Comparison of ENCODE assay signal across 12 cellular contexts in genomic region chr19:49712397-49712859, GRCh38. TPM values are rescaled to one million over a fixed set of nuclear protein-coding genes. Genes with fewer than 3 reads are reported as not detected.
DNase-seq lines count a peak whose midpoint lies in the region; ATAC-seq, FAIRE-seq and TF ChIP-seq lines count a peak whose summit lies in the region.
"Had no signal": no experiment of that assay in that cellular context is flagged by ENCODE, and none has a peak within 500 bp of the region (broad histone marks: within the 10 kb centered on the region; RNA-seq: fewer than 3 reads in every experiment).

No MANE protein-coding gene starts in this region.

- no peaks in the 10 kb centered on the region for H3K4me1 Mint-ChIP-seq in astrocyte (ENCODE audit: low read depth, unreplicated experiment)

- no peak overlapping the region for H3K4me3 Mint-ChIP-seq in astrocyte (ENCODE audit: unreplicated experiment)

- no peak overlapping the region for H3K4me3 ChIP-seq in Karpas-422 (ENCODE audit: low read length)
- no peak overlapping the region for H3K4me3 ChIP-seq in astrocyte (ENCODE audit: insufficient read depth, low read depth, low read length)
- no peak overlapping the region for H3K4me3 ChIP-seq in mesendoderm (ENCODE audit: low read length)
- H3K4me3 ChIP-seq: GM12878 had no signal

- no peaks in the 10 kb centered on the region for H3K27me3 Mint-ChIP-seq in astrocyte (ENCODE audit: low read depth, unreplicated experiment)

- no peak overlapping the region for H2BK120ac ChIP-seq in mesendoderm (ENCODE audit: low read depth, low read length)

- no peak overlapping the region for H3K4ac ChIP-seq in mesendoderm (ENCODE audit: low read depth, low read length)

- no peak for ATAC-seq in GM18498 (IDR thresholded peaks at IDR 0.05; ENCODE audit: unreplicated experiment)
- ATAC-seq in HG02870 (IDR thresholded peaks at IDR 0.05; ENCODE audit: unreplicated experiment), result no peak
- ATAC-seq: GM12878 had no signal

- H2AK5ac ChIP-seq in mesendoderm (ENCODE audit: low read length), result no peak overlapping the region

- H3K18ac ChIP-seq in mesendoderm (ENCODE audit: low read length), result no peak overlapping the region

- DNase-seq in DMS114 treated with DMSO at 0.1 percent for 48 hours (lab: John Stamatoyannopoulos, UW; ENCODE audit: unreplicated experiment) (peak; percentile 65), Karpas-422 (peak; percentile 90), astrocyte (ENCODE audit: low read depth) (peak; percentile 14), mesendoderm (peak; percentile 79), medulla oblongata (ENCODE audit: extremely low spot score) (no peak)
- no peak for DNase-seq in activated T-cell treated with anti-CD3 and anti-CD28 coated beads, Interleukin-2, amount 50 U/mL, for 1 hour
- DNase-seq: activated CD8-positive, alpha-beta memory T cell treated with anti-CD3 and anti-CD28 coated beads, Interleukin-2, amount 50 U/mL, for 4 hours; effector CD8-positive, alpha-beta T cell; naive B cell had no signal

- no peaks in the 10 kb centered on the region for H3K4me1 ChIP-seq in Karpas-422 (ENCODE audit: low read length)
- no peaks in the 10 kb centered on the region for H3K4me1 ChIP-seq in astrocyte (ENCODE audit: insufficient read depth, low read length)
- no peaks in the 10 kb centered on the region for H3K4me1 ChIP-seq in mesendoderm (ENCODE audit: control insufficient read depth, low read depth, low read length)

- H2AFZ ChIP-seq in Karpas-422 (ENCODE audit: low read length) (no peak overlapping the region), astrocyte (ENCODE audit: low read depth, low read length) (no peak overlapping the region)

- H3K9me3 Mint-ChIP-seq in astrocyte (ENCODE audit: unreplicated experiment), result peaks cover 9% of the 10 kb centered on the region

- H2BK15ac ChIP-seq in mesendoderm (replicated peaks; ENCODE audit: low read depth), result no peak overlapping the region

- no peak overlapping the region for H3K27ac Mint-ChIP-seq in astrocyte (ENCODE audit: unreplicated experiment)

- H2BK5ac ChIP-seq in mesendoderm (ENCODE audit: low read length), result no peak overlapping the region

- H3K79me1 ChIP-seq in mesendoderm (ENCODE audit: low read length), result no peaks in the 10 kb centered on the region

- H3K27ac ChIP-seq in Karpas-422 (ENCODE audit: low read length) (no peak overlapping the region), astrocyte (ENCODE audit: low read depth, low read length) (no peak overlapping the region), mesendoderm (ENCODE audit: low read depth, low read length) (no peak overlapping the region)

- H3K27me3 ChIP-seq in Karpas-422 (ENCODE audit: low read length), result no peaks in the 10 kb centered on the region
- no peaks in the 10 kb centered on the region for H3K27me3 ChIP-seq in astrocyte (ENCODE audit: insufficient read depth, low read length)
- no peaks in the 10 kb centered on the region for H3K27me3 ChIP-seq in mesendoderm (ENCODE audit: insufficient read depth, low read length, poor library complexity)

- H3K56ac ChIP-seq in mesendoderm (ENCODE audit: low read length), result peak overlapping the region; percentile 49

- no CpG with 5 or more reads among the region's 20 CpGs for whole genome bisulfite sequencing in mesendoderm (ENCODE audit: extremely low coverage, insufficient coverage, low lambda C conversion rate)

- no peaks in the 10 kb centered on the region for H3K9me2 ChIP-seq in Karpas-422 (replicated peaks; ENCODE audit: insufficient read depth, low read length)

- no peaks in the 10 kb centered on the region for H3K79me2 ChIP-seq in Karpas-422 (ENCODE audit: low read length)
- no peaks in the 10 kb centered on the region for H3K79me2 ChIP-seq in astrocyte (ENCODE audit: insufficient read depth, low read length)
- H3K79me2 ChIP-seq in mesendoderm (ENCODE audit: control insufficient read depth, insufficient read depth, low read length), result no peaks in the 10 kb centered on the region

- no peak for FAIRE-seq in astrocyte (lab: Jason Lieb, UNC)
- FAIRE-seq: GM12878 had no signal

- no peak overlapping the region for H3K9ac ChIP-seq in Karpas-422 (ENCODE audit: low read length)
- no peak overlapping the region for H3K9ac ChIP-seq in astrocyte (ENCODE audit: low read length)
- H3K9ac ChIP-seq in mesendoderm (ENCODE audit: low read length), result no peak overlapping the region

- no peak overlapping the region for H4K8ac ChIP-seq in mesendoderm (ENCODE audit: low read depth, low read length)

- H4K5ac ChIP-seq in mesendoderm (ENCODE audit: low read length), result no peak overlapping the region

- H3K4me2 ChIP-seq in Karpas-422 (ENCODE audit: low read depth, low read length, poor library complexity, severe bottlenecking) (no peak overlapping the region), astrocyte (ENCODE audit: low read length) (no peak overlapping the region), mesendoderm (ENCODE audit: low read length) (no peak overlapping the region)

- H3K9me3 ChIP-seq in Karpas-422 (ENCODE audit: low read length) (no peaks in the 10 kb centered on the region), astrocyte (ENCODE audit: insufficient read depth, low read depth, low read length) (no peaks in the 10 kb centered on the region)

- TF ChIP-seq CTCF in astrocyte (IDR thresholded peaks at IDR 0.05; ENCODE audit: insufficient read depth, low read depth, low read length), result no peak

- no peak overlapping the region for H3K23ac ChIP-seq in mesendoderm (ENCODE audit: low read length)

- peaks cover 9% of the 10 kb centered on the region for H3K36me3 Mint-ChIP-seq in astrocyte (ENCODE audit: low read depth, unreplicated experiment)
- H3K36me3 Mint-ChIP-seq: naive B cell had no signal

- no peaks in the 10 kb centered on the region for H3K36me3 ChIP-seq in Karpas-422 (ENCODE audit: insufficient read depth, low read length)
- no peaks in the 10 kb centered on the region for H3K36me3 ChIP-seq in astrocyte (ENCODE audit: insufficient read depth, low read length)
- H3K36me3 ChIP-seq in mesendoderm (ENCODE audit: control insufficient read depth, insufficient read depth, low read length), result no peaks in the 10 kb centered on the region

- H4K20me1 ChIP-seq in Karpas-422 (ENCODE audit: insufficient read depth, low read depth, low read length), result no peaks in the 10 kb centered on the region
- H4K20me1 ChIP-seq in astrocyte (ENCODE audit: insufficient read depth, low read length), result no peaks in the 10 kb centered on the region

RNA-seq across cellular contexts. Expression of gene CPT1C, which starts 21.5 kb away (rescaled TPM):
- 0.26 and 1.3 TPM in 2 replicates for total RNA-seq in Karpas-422 (2014; rRNA removed; shearing (Covaris generic); ENCODE audit: low replicate concordance)
- total RNA-seq in astrocyte, result 33.3 and 33.6 TPM in 2 replicates
- 19.1 TPM for polyA plus RNA-seq in mesendoderm (2013, experiment 1 of 2)
- 21.9 TPM for polyA plus RNA-seq in mesendoderm (2013, experiment 2 of 2)

RNA-seq across cellular contexts. Expression of gene ADM5, which starts 23.0 kb away (rescaled TPM):
- total RNA-seq in Karpas-422 (2014; rRNA removed; shearing (Covaris generic); ENCODE audit: low replicate concordance), result 4.0 and 12.0 TPM in 2 replicates
- 0.65 and 1.6 TPM in 2 replicates for total RNA-seq in astrocyte
- polyA plus RNA-seq in mesendoderm (2013, experiment 1 of 2), result 5.8 TPM
- polyA plus RNA-seq in mesendoderm (2013, experiment 2 of 2), result 5.4 TPM

RNA-seq across cellular contexts. Expression of gene PRMT1, which starts 35.4 kb away (rescaled TPM):
- 293 and 522 TPM in 2 replicates for total RNA-seq in Karpas-422 (2014; rRNA removed; shearing (Covaris generic); ENCODE audit: low replicate concordance)
- total RNA-seq in astrocyte, result 215 and 235 TPM in 2 replicates
- 427 TPM for polyA plus RNA-seq in mesendoderm (2013, experiment 1 of 2)
- 426 TPM for polyA plus RNA-seq in mesendoderm (2013, experiment 2 of 2)

RNA-seq across cellular contexts. Expression of gene BCL2L12, which starts 46.7 kb away (rescaled TPM):
- 25.6 and 35.4 TPM in 2 replicates for total RNA-seq in Karpas-422 (2014; rRNA removed; shearing (Covaris generic); ENCODE audit: low replicate concordance)
- 26.6 and 31.5 TPM in 2 replicates for total RNA-seq in astrocyte
- 151 TPM for polyA plus RNA-seq in mesendoderm (2013, experiment 1 of 2)
- polyA plus RNA-seq in mesendoderm (2013, experiment 2 of 2), result 154 TPM

RNA-seq across cellular contexts. Expression of gene IRF3, which starts 46.8 kb away (rescaled TPM):
- 78.2 and 293 TPM in 2 replicates for total RNA-seq in Karpas-422 (2014; rRNA removed; shearing (Covaris generic); ENCODE audit: low replicate concordance)
- total RNA-seq in astrocyte, result 63.0 and 68.1 TPM in 2 replicates
- polyA plus RNA-seq in mesendoderm (2013, experiment 1 of 2), result 94.1 TPM
- polyA plus RNA-seq in mesendoderm (2013, experiment 2 of 2), result 90.7 TPM

Comparison
In these comparisons a context has a peak if more than half of its experiments do, and no peak if none do; other contexts are left out.
1. DNase-seq: peak in DMS114 treated with DMSO at 0.1 percent for 48 hours (single experiment), Karpas-422 (single experiment), astrocyte (single experiment) and mesendoderm (single experiment); none in activated T-cell treated with anti-CD3 and anti-CD28 coated beads, Interleukin-2, amount 50 U/mL, for 1 hour (single experiment) and medulla oblongata (single experiment).
2. RNA of gene CPT1C, which starts 21.5 kb away (total RNA-seq): 33.3 to 33.6 TPM in astrocyte; 0.26 to 1.3 TPM in Karpas-422; every median in the first group is over 10 times any median in the second.